In genomic region chr13:113421673-113422270, GRCh38 we compare ENCODE assay signal across 19 cellular contexts. TPM values are rescaled to one million over a fixed set of nuclear protein-coding genes. Genes with fewer than 3 reads are reported as not detected.
A peak's percentile ranks its signal among the peaks of the same experiment; 100 is the strongest.
DNase-seq lines count a peak whose midpoint lies in the region; ATAC-seq and TF ChIP-seq lines count a peak whose summit lies in the region.
"Had no signal": no experiment of that assay in that cellular context is flagged by ENCODE, and none has a peak within 500 bp of the region (broad histone marks: within the 10 kb centered on the region; RNA-seq: fewer than 3 reads in every experiment).

No MANE protein-coding gene starts in this region.

- no peak overlapping the region for H3K9ac ChIP-seq in endodermal cell (ENCODE audit: extremely low read depth, low read length, poor library complexity, severe bottlenecking)
- H3K9ac ChIP-seq: parathyroid adenoma had no signal

- no peaks in the 10 kb centered on the region for H3K36me3 Mint-ChIP-seq in endodermal cell (ENCODE audit: low read depth)
- peaks cover 6% of the 10 kb centered on the region for H3K36me3 Mint-ChIP-seq in nephron (ENCODE audit: low read depth)

- H3K4me3 Mint-ChIP-seq in endodermal cell (no peak overlapping the region), nephron (peak overlapping the region; percentile 67 to 68 (median 68))
- H3K4me3 Mint-ChIP-seq: activated CD4-positive, alpha-beta memory T cell treated with anti-CD3 and anti-CD28 coated beads, Interleukin-2, amount 10 ng/mL, durations not matched to agents 7 days and 5 days had no signal

- peak; percentile 18 for DNase-seq in DMS 273 (lab: John Stamatoyannopoulos, UW; ENCODE audit: unreplicated experiment)
- DNase-seq in DMS 273 treated with DMSO at 0.1 percent for 48 hours (lab: John Stamatoyannopoulos, UW) = no peak
- DNase-seq in endodermal cell = no peak
- peak in 1 of 2 donors; percentile 47 for DNase-seq in uterus
- DNase-seq in foreskin keratinocyte = no peak
- no peak for DNase-seq in NCI-H2171 (lab: John Stamatoyannopoulos, UW)
- DNase-seq: activated CD4-positive, alpha-beta memory T cell treated with anti-CD3 and anti-CD28 coated beads, Interleukin-2, amount 10 ng/mL, durations not matched to agents 7 days and 5 days; activated effector memory CD4-positive, alpha-beta T cell treated with Interleukin-2 at 50 U/mL for 16 hours; NCI-H2107; NCI-H82; SHP77; stimulated activated CD4-positive, alpha-beta T cell treated with anti-CD3 and anti-CD28 coated beads, Interleukin-1b, Interleukin-23, amount 100 ng/mL, for 48 hours had no signal

- no peaks in the 10 kb centered on the region for H3K4me1 ChIP-seq in endodermal cell (ENCODE audit: control insufficient read depth, insufficient read depth, low read length)
- H3K4me1 ChIP-seq in uterus = no peaks in the 10 kb centered on the region
- no peaks in the 10 kb centered on the region for H3K4me1 ChIP-seq in foreskin keratinocyte
- H3K4me1 ChIP-seq: parathyroid adenoma had no signal

- intact Hi-C loops in uterus (cut with DNase I; ENCODE audit: low total_unique reads) = no loop called here

- TF ChIP-seq CTCF in endodermal cell (conservative IDR thresholded peaks at IDR 0.05) (no peak), nephron (IDR thresholded peaks at IDR 0.05; ENCODE audit: unreplicated experiment in 3 of 3) (no peak), uterus (IDR thresholded peaks at IDR 0.05) (no peak), foreskin keratinocyte (conservative IDR thresholded peaks at IDR 0.05) (no peak)

- H3K4me1 Mint-ChIP-seq in endodermal cell (no peaks in the 10 kb centered on the region), nephron (peaks cover 12% of the 10 kb centered on the region)
- H3K4me1 Mint-ChIP-seq: activated CD4-positive, alpha-beta memory T cell treated with anti-CD3 and anti-CD28 coated beads, Interleukin-2, amount 10 ng/mL, durations not matched to agents 7 days and 5 days had no signal

- no peaks in the 10 kb centered on the region for H3K36me3 ChIP-seq in endodermal cell (ENCODE audit: control insufficient read depth, insufficient read depth, low read length)
- no peaks in the 10 kb centered on the region for H3K36me3 ChIP-seq in uterus
- H3K36me3 ChIP-seq: cardiac muscle cell had no signal

- 89 to 90% methylated on average over 9 to 15 of the region's 15 CpGs for WGBS in endodermal cell (ENCODE audit: insufficient coverage in 1 of 2, insufficient read length in 1 of 2), 2 experiments

- H3K27me3 Mint-ChIP-seq in endodermal cell (ENCODE audit: insufficient read depth) (no peaks in the 10 kb centered on the region), nephron (ENCODE audit: low read depth) (peaks cover 11% of the 10 kb centered on the region)
- H3K27me3 Mint-ChIP-seq: activated CD4-positive, alpha-beta memory T cell treated with anti-CD3 and anti-CD28 coated beads, Interleukin-2, amount 10 ng/mL, durations not matched to agents 7 days and 5 days had no signal

- ATAC-seq in foreskin keratinocyte (no peak), GM18861 (IDR thresholded peaks at IDR 0.05; ENCODE audit: unreplicated experiment) (no peak)

- H3K9me3 Mint-ChIP-seq in endodermal cell (no peaks in the 10 kb centered on the region), nephron (no peaks in the 10 kb centered on the region)
- H3K9me3 Mint-ChIP-seq: activated CD4-positive, alpha-beta memory T cell treated with anti-CD3 and anti-CD28 coated beads, Interleukin-2, amount 10 ng/mL, durations not matched to agents 7 days and 5 days had no signal

- H3K27ac ChIP-seq in endodermal cell (ENCODE audit: low read depth, low read length) (peak overlapping the region; percentile 68), uterus (peak overlapping the region; percentile 19 to 28), foreskin keratinocyte (no peak overlapping the region)
- H3K27ac ChIP-seq: 22Rv1, cardiac muscle cell, parathyroid adenoma had no signal

- H3K27ac Mint-ChIP-seq in endodermal cell (no peak overlapping the region), nephron (peak overlapping the region; percentile 96 to 98 (median 97))
- H3K27ac Mint-ChIP-seq: activated CD4-positive, alpha-beta memory T cell treated with anti-CD3 and anti-CD28 coated beads, Interleukin-2, amount 10 ng/mL, durations not matched to agents 7 days and 5 days had no signal

- TF ChIP-seq POLR2A in uterus (IDR thresholded peaks at IDR 0.05) = no peak

- H3K9me3 ChIP-seq in endodermal cell (ENCODE audit: control insufficient read depth, low read length) (no peaks in the 10 kb centered on the region), uterus (no peaks in the 10 kb centered on the region)
- H3K9me3 ChIP-seq: Caco-2 had no signal

- H3K4me3 ChIP-seq in endodermal cell (ENCODE audit: low read length) (no peak overlapping the region), uterus (no peak overlapping the region)
- H3K4me3 ChIP-seq: cardiac muscle cell had no signal

- H3K27me3 ChIP-seq in endodermal cell (ENCODE audit: control insufficient read depth, insufficient read depth, low read length, poor library complexity, severe bottlenecking) (no peaks in the 10 kb centered on the region), uterus (no peaks in the 10 kb centered on the region), foreskin keratinocyte (peaks cover 5% of the 10 kb centered on the region)
- H3K27me3 ChIP-seq: cardiac muscle cell had no signal

RNA-seq across cellular contexts. Expression of gene ADPRHL1, which starts 31.5 kb away (rescaled TPM):
- 1 to 10 TPM; 1.6 to 2.9 TPM for total RNA-seq in endodermal cell
- polyA plus RNA-seq in endodermal cell (2013, experiment 1 of 2) = 2.7 TPM
- polyA plus RNA-seq in endodermal cell (2013, experiment 2 of 2) = 3.2 TPM
- total RNA-seq in uterus = 1 to 10 TPM in 2 of 4 donors, not detected in 2; 1.6 to 3.3 TPM
- 0.74 and 1.0 TPM in 2 replicates for total RNA-seq in foreskin keratinocyte
- polyA plus RNA-seq in foreskin keratinocyte = 0.52 and 0.72 TPM in 2 replicates

RNA-seq across cellular contexts. Expression of gene GRTP1, which starts 57.8 kb away (rescaled TPM):
- total RNA-seq in endodermal cell = 10 to 100 TPM; 31.4 to 35.1 TPM
- 7.6 TPM for polyA plus RNA-seq in endodermal cell (2013, experiment 1 of 2)
- polyA plus RNA-seq in endodermal cell (2013, experiment 2 of 2) = 7.7 TPM
- 10 to 100 TPM in 2 of 4 donors, 1 to 10 TPM in 2; 3.2 to 17.9 (median 7.5) TPM for total RNA-seq in uterus
- 5.0 and 10.6 TPM in 2 replicates for total RNA-seq in foreskin keratinocyte
- 5.3 and 11.2 TPM in 2 replicates for polyA plus RNA-seq in foreskin keratinocyte
- total RNA-seq: endothelial cell of umbilical vein had no signal
- polyA plus RNA-seq: endothelial cell of umbilical vein had no signal
